Comparison of ENCODE assay signal across 13 cellular contexts in the genomic region with DNA sequence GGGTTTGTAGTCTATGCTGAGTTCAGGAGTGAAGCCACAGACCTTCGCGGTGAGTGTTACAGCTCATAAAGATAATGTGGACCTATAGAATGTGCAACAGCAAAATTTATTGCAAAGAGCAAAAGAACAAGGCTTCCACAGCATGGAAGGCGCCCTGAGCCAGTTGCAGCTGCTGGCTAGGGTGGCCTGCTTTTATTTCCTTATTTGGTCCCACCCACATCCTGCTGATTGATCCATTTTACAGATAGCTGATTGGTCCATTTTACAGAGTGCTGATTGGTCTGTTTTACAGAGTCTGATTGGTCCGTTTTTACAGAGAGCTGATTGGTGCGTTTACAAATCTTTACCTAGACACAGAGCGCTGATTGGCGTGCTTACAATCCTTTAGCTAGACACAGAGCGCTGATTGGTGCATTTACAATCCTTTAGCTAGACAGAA. TPM values are rescaled to one million over a fixed set of nuclear protein-coding genes. Genes with fewer than 3 reads are reported as not detected.
DNase-seq lines count a peak whose midpoint lies in the region; ATAC-seq, FAIRE-seq and TF ChIP-seq lines count a peak whose summit lies in the region.
"Had no signal": no experiment of that assay in that cellular context is flagged by ENCODE, and none has a peak within 500 bp of the region (broad histone marks: within the 10 kb centered on the region; RNA-seq: fewer than 3 reads in every experiment).

No MANE protein-coding gene starts in this region.

- FAIRE-seq in RCC 7860 (lab: Jason Lieb, UNC): no peak
- FAIRE-seq: D721Med had no signal

- no peaks in the 10 kb centered on the region for H3K27me3 ChIP-seq in BE2C

- no peaks in the 10 kb centered on the region for H3K9me3 ChIP-seq in BE2C
- H3K9me3 ChIP-seq: prostate gland had no signal

- no peak for TF ChIP-seq CTCF in BE2C (IDR thresholded peaks at IDR 0.05; ENCODE audit: low read depth, low read length)
- TF ChIP-seq CTCF in fibroblast of mammary gland (conservative IDR thresholded peaks at IDR 0.05; ENCODE audit: control insufficient read depth, insufficient read depth, low read depth, low read length): no peak

- H3K4me3 ChIP-seq in BE2C (ENCODE audit: low read depth, low read length): no peak overlapping the region
- no peak overlapping the region for H3K4me3 ChIP-seq in fibroblast of mammary gland (ENCODE audit: control insufficient read depth, low read depth, low read length)
- H3K4me3 ChIP-seq: prostate gland had no signal

- H3K36me3 ChIP-seq in BE2C: peaks cover under 1% of the 10 kb centered on the region; the same call in 1 of the 2 replicates

- DNase-seq in BE2C (peak; percentile 26), EH (ENCODE audit: low read depth) (peak; percentile 23), RCC 7860 (ENCODE audit: low spot score) (peak; percentile 3), fibroblast of mammary gland (ENCODE audit: low read depth) (peak; percentile 27), NCI-H446 treated with DMSO at 0.1 percent for 48 hours (lab: John Stamatoyannopoulos, UW) (no peak), NCI-H2081 (lab: John Stamatoyannopoulos, UW) (no peak), GM03348 (ENCODE audit: low spot score) (no peak)
- DNase-seq: NCI-H187 treated with DMSO at 0.1 percent for 48 hours; stimulated activated CD4-positive, alpha-beta T cell treated with anti-CD3 and anti-CD28 coated beads, Interleukin-2, amount 100 ng/mL, for 24 hours; stimulated activated naive CD4-positive, alpha-beta T cell treated with Interleukin-2 at 50 U/mL for 16 hours had no signal

- no peaks in the 10 kb centered on the region for H3K4me1 ChIP-seq in BE2C
- H3K4me1 ChIP-seq: prostate gland had no signal

- ATAC-seq in GM19395 (IDR thresholded peaks at IDR 0.05; ENCODE audit: unreplicated experiment): no peak

RNA-seq across cellular contexts. Expression of gene MIA, which starts 4.2 kb away (rescaled TPM):
- not detected for polyA plus RNA-seq in BE2C (2012; ENCODE audit: insufficient read depth, insufficient read length, low read depth)

RNA-seq across cellular contexts. Expression of gene RAB4B, which starts 6.9 kb away (rescaled TPM):
- polyA plus RNA-seq in BE2C (2012; ENCODE audit: insufficient read depth, insufficient read length, low read depth): 18.6 TPM

RNA-seq across cellular contexts. Expression of gene SNRPA, which starts 20.1 kb away (rescaled TPM):
- polyA plus RNA-seq in BE2C (2012; ENCODE audit: insufficient read depth, insufficient read length, low read depth): 73.9 TPM

RNA-seq across cellular contexts. Expression of gene ACTMAP, which starts 20.8 kb away (rescaled TPM):
- polyA plus RNA-seq in BE2C (2012; ENCODE audit: insufficient read depth, insufficient read length, low read depth): 21.1 TPM

RNA-seq across cellular contexts. Expression of gene EGLN2, which starts 27.9 kb away (rescaled TPM):
- 287 TPM for polyA plus RNA-seq in BE2C (2012; ENCODE audit: insufficient read depth, insufficient read length, low read depth)

Comparison
In these comparisons a context has a peak if more than half of its experiments do, and no peak if none do; other contexts are left out.
1. DNase-seq: peak in BE2C (single experiment), EH (single experiment), RCC 7860 (single experiment) and fibroblast of mammary gland (single experiment); none in NCI-H446 treated with DMSO at 0.1 percent for 48 hours (single experiment), NCI-H2081 (0 of 2) and GM03348 (single experiment).